Comparison of ENCODE assay signal across 11 cellular contexts in genomic region chr10:72173635-72174296, GRCh38. TPM values are rescaled to one million over a fixed set of nuclear protein-coding genes. Genes with fewer than 3 reads are reported as not detected.
DNase-seq lines count a peak whose midpoint lies in the region; ATAC-seq and TF ChIP-seq lines count a peak whose summit lies in the region.
"Had no signal": no experiment of that assay in that cellular context is flagged by ENCODE, and none has a peak within 500 bp of the region (broad histone marks: within the 10 kb centered on the region; RNA-seq: fewer than 3 reads in every experiment).

No MANE protein-coding gene starts in this region.

- no peaks in the 10 kb centered on the region for H3K36me3 ChIP-seq in fibroblast of lung (ENCODE audit: control insufficient read depth, insufficient read depth, low read length)

- H3K9me3 ChIP-seq in fibroblast of lung (ENCODE audit: control insufficient read depth, insufficient read depth, low read depth, low read length): no peaks in the 10 kb centered on the region
- H3K9me3 ChIP-seq in H9 (ENCODE audit: control insufficient read depth, low read depth, low read length): no peaks in the 10 kb centered on the region
- no peaks in the 10 kb centered on the region for H3K9me3 ChIP-seq in T-helper 17 cell (ENCODE audit: control insufficient read depth, low read length, poor library complexity, severe bottlenecking)

- H2BK12ac ChIP-seq in H9 (ENCODE audit: insufficient read length, low read depth, low read length): no peak overlapping the region

- no peaks in the 10 kb centered on the region for H3K9me3 Mint-ChIP-seq in H9
- H3K9me3 Mint-ChIP-seq: neural crest cell had no signal

- no peak overlapping the region for H3K14ac ChIP-seq in H9 (ENCODE audit: insufficient read depth, low read length)

- H3K4me1 ChIP-seq in fibroblast of lung (ENCODE audit: control insufficient read depth, extremely low read depth, insufficient read depth, low read length) (peaks cover 4% of the 10 kb centered on the region), H9 (ENCODE audit: insufficient read depth, low read length) (no peaks in the 10 kb centered on the region)

- H3K4me1 Mint-ChIP-seq in H9: no peaks in the 10 kb centered on the region; a peak in 1 of 4 replicates
- H3K4me1 Mint-ChIP-seq in T-helper 17 cell: peaks cover 9% of the 10 kb centered on the region

- TF ChIP-seq CTCF in fibroblast of lung (conservative IDR thresholded peaks at IDR 0.05 in 1 of 2, IDR thresholded peaks at IDR 0.05 in 1 of 2; ENCODE audit: low read depth in 1 of 2, low read length in 2 of 2): no peak
- TF ChIP-seq CTCF in H9 (conservative IDR thresholded peaks at IDR 0.05): no peak

- H3K36me3 Mint-ChIP-seq in H9 (ENCODE audit: insufficient read depth in 1 of 3, low read depth in 3 of 3) (peaks cover 0 to 15% (median 0%) of the 10 kb centered on the region in 3 experiments; a peak in 3 of 7 replicates), T-helper 17 cell (ENCODE audit: low read depth) (peaks cover 3% of the 10 kb centered on the region)

- peak; percentile 53 for DNase-seq in EL
- peak; percentile 7 for DNase-seq in NCI-H2107 (lab: John Stamatoyannopoulos, UW)
- peak; percentile 25 to 34 for DNase-seq in fibroblast of lung (ENCODE audit: low read depth in 2 of 2)
- DNase-seq in T-helper 9 cell: no peak
- DNase-seq in dedifferentiated amniotic fluid mesenchymal stem cell (ENCODE audit: extremely low spot score): no peak
- no peak for DNase-seq in H9
- DNase-seq in T-helper 17 cell: no peak
- DNase-seq: NCI-H510A treated with DMSO at 0.1 percent for 48 hours had no signal

- H2AK5ac ChIP-seq in H9 (ENCODE audit: insufficient read length, low read length): no peak overlapping the region

- H3K27ac Mint-ChIP-seq in H9: no peak overlapping the region
- H3K27ac Mint-ChIP-seq in T-helper 17 cell: no peak overlapping the region

- H3K27ac ChIP-seq in fibroblast of lung (ENCODE audit: insufficient read depth, low read length) (no peak overlapping the region), H9 (ENCODE audit: insufficient read length, low read depth, low read length) (no peak overlapping the region)

- H2AFZ ChIP-seq in fibroblast of lung (ENCODE audit: low read length): no peak overlapping the region
- no peak overlapping the region for H2AFZ ChIP-seq in H9 (ENCODE audit: low read length)

- H3K4ac ChIP-seq in H9 (ENCODE audit: low read depth, low read length): no peak overlapping the region

- H3K4me2 ChIP-seq in fibroblast of lung (ENCODE audit: extremely low read depth, insufficient read depth, low read length) (no peak overlapping the region), H9 (ENCODE audit: insufficient read depth, insufficient read length, low read length) (no peak overlapping the region)

- ATAC-seq in GM21786 (IDR thresholded peaks at IDR 0.05; ENCODE audit: unreplicated experiment): peak; percentile 47
- no peak for ATAC-seq in T-helper 17 cell

- H4K91ac ChIP-seq in H9 (ENCODE audit: insufficient read length, low read depth, low read length): no peak overlapping the region

- H2BK20ac ChIP-seq in H9 (ENCODE audit: low read depth, low read length, poor library complexity, severe bottlenecking): no peak overlapping the region

- H2BK5ac ChIP-seq in H9 (ENCODE audit: insufficient read length, low read length): no peak overlapping the region

- no peaks in the 10 kb centered on the region for H3K23me2 ChIP-seq in H9 (ENCODE audit: insufficient read length, low read depth, low read length, poor library complexity, severe bottlenecking)

- H2BK15ac ChIP-seq in H9 (ENCODE audit: low read depth, low read length): no peak overlapping the region

- no peaks in the 10 kb centered on the region for H3K79me1 ChIP-seq in H9 (ENCODE audit: insufficient read depth, low read depth, low read length, poor library complexity, severe bottlenecking)

- no peak overlapping the region for H3K18ac ChIP-seq in H9 (ENCODE audit: insufficient read length, low read depth, low read length)

- no peak overlapping the region for H3K56ac ChIP-seq in H9 (ENCODE audit: insufficient read length, low read depth, low read length)

- no peak overlapping the region for H2BK120ac ChIP-seq in H9 (ENCODE audit: low read depth, low read length, poor library complexity, severe bottlenecking)

- H3T11ph ChIP-seq in H9 (ENCODE audit: low read length): no peak overlapping the region

- no peak overlapping the region for H4K8ac ChIP-seq in H9 (replicated peaks; ENCODE audit: insufficient read length, low read depth, low read length)

- H4K20me1 ChIP-seq in fibroblast of lung (ENCODE audit: control insufficient read depth, extremely low read depth, insufficient read depth, low read length) (no peaks in the 10 kb centered on the region), H9 (ENCODE audit: control insufficient read depth, insufficient read depth, insufficient read length) (no peaks in the 10 kb centered on the region)

- H3K27me3 ChIP-seq in fibroblast of lung (ENCODE audit: control insufficient read depth, insufficient read depth, low read length): no peaks in the 10 kb centered on the region
- no peaks in the 10 kb centered on the region for H3K27me3 ChIP-seq in H9 (ENCODE audit: insufficient read depth, low read length)

- H3K27me3 Mint-ChIP-seq in H9 (ENCODE audit: low read depth): no peaks in the 10 kb centered on the region
- H3K27me3 Mint-ChIP-seq in T-helper 17 cell: no peaks in the 10 kb centered on the region
- H3K27me3 Mint-ChIP-seq: brain had no signal

- H3K9ac ChIP-seq in fibroblast of lung (ENCODE audit: insufficient read depth, low read length) (no peak overlapping the region), H9 (ENCODE audit: extremely low read depth, insufficient read length, low read length) (no peak overlapping the region)

- no CpG with 5 or more reads among the region's 7 CpGs for WGBS in H9 (ENCODE audit: extremely low coverage, insufficient read length, low lambda C conversion rate)

- H3K4me3 ChIP-seq in fibroblast of lung (replicated peaks in 1 of 4; ENCODE audit: control extremely low read depth in 1 of 4, insufficient read depth in 1 of 4, low read depth in 3 of 4, low read length in 4 of 4): no peak overlapping the region

- no peaks in the 10 kb centered on the region for H3K79me2 ChIP-seq in fibroblast of lung (ENCODE audit: control insufficient read depth, insufficient read depth, low read length)
- no peaks in the 10 kb centered on the region for H3K79me2 ChIP-seq in H9 (ENCODE audit: insufficient read depth, low read length)

- no peak overlapping the region for H4K5ac ChIP-seq in H9 (ENCODE audit: insufficient read length, low read depth, low read length)

- no peak overlapping the region for H3K4me3 Mint-ChIP-seq in H9
- no peak overlapping the region for H3K4me3 Mint-ChIP-seq in T-helper 17 cell
- H3K4me3 Mint-ChIP-seq: brain, neural crest cell had no signal

- no peak overlapping the region for H3K23ac ChIP-seq in H9 (ENCODE audit: insufficient read length, low read depth, low read length)

RNA-seq across cellular contexts. Expression of gene ANAPC16, which starts 42.0 kb away (rescaled TPM):
- total RNA-seq in fibroblast of lung (47.2 and 54.2 TPM in 2 replicates), H9 (2021) (66.6 and 73.8 TPM in 2 replicates), T-helper 17 cell (10 to 100 TPM; 69.5 to 85.7 TPM)
- polyA plus RNA-seq in fibroblast of lung: 46.0 and 73.6 TPM in 2 replicates
- polyA plus RNA-seq in fibroblast of lung (2012): 33.9 and 52.9 TPM in 2 replicates
- polyA minus RNA-seq in fibroblast of lung (ENCODE audit: low replicate concordance): 6.3 and 11.0 TPM in 2 replicates

RNA-seq across cellular contexts. Expression of gene ASCC1, which starts 42.3 kb away (rescaled TPM):
- total RNA-seq in fibroblast of lung (35.2 and 42.1 TPM in 2 replicates), H9 (2021) (36.9 and 41.2 TPM in 2 replicates), T-helper 17 cell (10 to 100 TPM; 14.0 to 14.6 TPM)
- 36.1 and 40.2 TPM in 2 replicates for polyA plus RNA-seq in fibroblast of lung
- 26.2 and 26.4 TPM in 2 replicates for polyA plus RNA-seq in fibroblast of lung (2012)
- 6.5 and 16.8 TPM in 2 replicates for polyA minus RNA-seq in fibroblast of lung (ENCODE audit: low replicate concordance)

Comparison
In these comparisons a context has a peak if more than half of its experiments do, and no peak if none do; other contexts are left out.
1. DNase-seq: peak in EL (single experiment), NCI-H2107 (single experiment) and fibroblast of lung (2 of 2); none in T-helper 9 cell (single experiment), dedifferentiated amniotic fluid mesenchymal stem cell (single experiment), H9 (single experiment) and T-helper 17 cell (0 of 3).